ENCODE assay signal across 10 cellular contexts in genomic region chr19:51572415-51572814, GRCh38. TPM values are rescaled to one million over a fixed set of nuclear protein-coding genes. Genes with fewer than 3 reads are reported as not detected.
A peak's percentile ranks its signal among the peaks of the same experiment; 100 is the strongest.
DNase-seq lines count a peak whose midpoint lies in the region; ATAC-seq, FAIRE-seq and TF ChIP-seq lines count a peak whose summit lies in the region.
"Had no signal": no experiment of that assay in that cellular context is flagged by ENCODE, and none has a peak within 500 bp of the region (broad histone marks: within the 10 kb centered on the region; RNA-seq: fewer than 3 reads in every experiment).

No MANE protein-coding gene starts in this region.

- H3K9me3 Mint-ChIP-seq in stimulated activated naive CD8-positive, alpha-beta T cell treated with anti-CD3 and anti-CD28 coated beads, Interleukin-15, Interleukin-2, amounts not matched to agents 100 ng/mL and 50 ng/mL, for 24 hours = no peaks in the 10 kb centered on the region
- no peaks in the 10 kb centered on the region for H3K9me3 Mint-ChIP-seq in activated CD8-positive, alpha-beta T cell treated with anti-CD3 and anti-CD28 coated beads for 36 hours

- intact Hi-C loops in activated CD8-positive, alpha-beta T cell treated with anti-CD3 and anti-CD28 coated beads for 36 hours (cut with micrococcal nuclease) = no loop called here
- intact Hi-C loops in kidney (cut with DNase I) = no loop called here
- intact Hi-C loops in body of pancreas (cut with DNase I) = no loop called here

- no peak for DNase-seq in stimulated activated naive CD8-positive, alpha-beta T cell treated with anti-CD3 and anti-CD28 coated beads, Interleukin-15, Interleukin-2, amounts not matched to agents 100 U/mL and 50 U/mL, for 24 hours
- no peak for DNase-seq in activated CD8-positive, alpha-beta T cell treated with anti-CD3 and anti-CD28 coated beads for 36 hours
- DNase-seq in kidney (no peak), body of pancreas (no peak), cerebellar nuclear complex (lab: John Stamatoyannopoulos, UW) (no peak)
- no peak for DNase-seq in stimulated activated naive CD4-positive, alpha-beta T cell treated with Interleukin-2 at 50 U/mL for 16 hours (lab: John Stamatoyannopoulos, UW)
- DNase-seq: islet precursor cell had no signal

- no peak for TF ChIP-seq CTCF in activated CD8-positive, alpha-beta T cell treated with anti-CD3 and anti-CD28 coated beads for 36 hours (IDR thresholded peaks at IDR 0.05)
- TF ChIP-seq CTCF in kidney (IDR thresholded peaks at IDR 0.05; ENCODE audit: borderline replicate concordance, extremely low read depth, insufficient read depth) (no peak), body of pancreas (IDR thresholded peaks at IDR 0.05) (no peak)

- H3K4me1 ChIP-seq in kidney (ENCODE audit: control insufficient read depth in 1 of 2, insufficient read depth in 1 of 2, low read depth in 1 of 2, low read length in 2 of 2) = peaks cover 0 to 9% of the 10 kb centered on the region in 2 donors
- peaks cover 18% of the 10 kb centered on the region for H3K4me1 ChIP-seq in body of pancreas

- POLR2A ChIA-PET in activated CD8-positive, alpha-beta T cell treated with anti-CD3 and anti-CD28 coated beads for 36 hours (lab: Charles Lee) = no interaction called here

- H3K4me1 Mint-ChIP-seq in stimulated activated naive CD8-positive, alpha-beta T cell treated with anti-CD3 and anti-CD28 coated beads, Interleukin-15, Interleukin-2, amounts not matched to agents 100 ng/mL and 50 ng/mL, for 24 hours (ENCODE audit: low read depth) = peaks cover 45% of the 10 kb centered on the region
- peaks cover 26% of the 10 kb centered on the region for H3K4me1 Mint-ChIP-seq in activated CD8-positive, alpha-beta T cell treated with anti-CD3 and anti-CD28 coated beads for 36 hours (ENCODE audit: low read depth)

- H3K27me3 ChIP-seq in body of pancreas = no peaks in the 10 kb centered on the region

- H3K4me3 ChIP-seq in kidney (ENCODE audit: low read length in 2 of 2) (peak overlapping the region; percentile 4 to 87), body of pancreas (no peak overlapping the region)

- ATAC-seq in stimulated activated naive CD8-positive, alpha-beta T cell treated with anti-CD3 and anti-CD28 coated beads, Interleukin-15, Interleukin-2, amounts not matched to agents 100 U/mL and 50 U/mL, for 24 hours = no peak
- ATAC-seq in activated CD8-positive, alpha-beta T cell treated with anti-CD3 and anti-CD28 coated beads for 36 hours = no peak
- ATAC-seq in body of pancreas (no peak), GM18505 (IDR thresholded peaks at IDR 0.05; ENCODE audit: unreplicated experiment) (no peak)

- no peak for TF ChIP-seq POLR2A in body of pancreas (IDR thresholded peaks at IDR 0.05)
- TF ChIP-seq POLR2A in GM18505 (IDR thresholded peaks at IDR 0.05; ENCODE audit: borderline replicate concordance, extremely low read depth, insufficient read depth, insufficient read length) = no peak

- no peak overlapping the region for H3K27ac ChIP-seq in kidney (ENCODE audit: low read depth in 2 of 2, low read length in 2 of 2)
- H3K27ac ChIP-seq in body of pancreas = no peak overlapping the region

- WGBS in body of pancreas, 2 donors = 51 to 56% methylated on average over 3 of the region's 3 CpGs

- H3K27ac Mint-ChIP-seq in stimulated activated naive CD8-positive, alpha-beta T cell treated with anti-CD3 and anti-CD28 coated beads, Interleukin-15, Interleukin-2, amounts not matched to agents 100 ng/mL and 50 ng/mL, for 24 hours = peak overlapping the region; percentile 56
- no peak overlapping the region for H3K27ac Mint-ChIP-seq in activated CD8-positive, alpha-beta T cell treated with anti-CD3 and anti-CD28 coated beads for 36 hours

- peaks cover 0 to 6% of the 10 kb centered on the region in 2 donors for H3K36me3 ChIP-seq in kidney (ENCODE audit: control insufficient read depth in 1 of 2, insufficient read depth in 2 of 2, low read length in 2 of 2)
- no peaks in the 10 kb centered on the region for H3K36me3 ChIP-seq in body of pancreas (replicated peaks in 1 of 2; ENCODE audit: insufficient read depth in 1 of 2, low read depth in 2 of 2)

- H3K27me3 Mint-ChIP-seq in stimulated activated naive CD8-positive, alpha-beta T cell treated with anti-CD3 and anti-CD28 coated beads, Interleukin-15, Interleukin-2, amounts not matched to agents 100 ng/mL and 50 ng/mL, for 24 hours = peaks cover 7% of the 10 kb centered on the region
- H3K27me3 Mint-ChIP-seq in activated CD8-positive, alpha-beta T cell treated with anti-CD3 and anti-CD28 coated beads for 36 hours = no peaks in the 10 kb centered on the region

- CTCF ChIA-PET in activated CD8-positive, alpha-beta T cell treated with anti-CD3 and anti-CD28 coated beads for 36 hours (lab: Charles Lee) = interaction anchor here (0.9 to 1.3 kb wide), 3 partner anchors 57 to 99 kb away, joined by 3 to 4 read pairs (median 3); no protein-coding TSS in a partner anchor

- no peak overlapping the region for H3K9ac ChIP-seq in kidney (ENCODE audit: low read length in 2 of 2)

- H3K36me3 Mint-ChIP-seq in stimulated activated naive CD8-positive, alpha-beta T cell treated with anti-CD3 and anti-CD28 coated beads, Interleukin-15, Interleukin-2, amounts not matched to agents 100 ng/mL and 50 ng/mL, for 24 hours (ENCODE audit: low read depth) = peaks cover 39% of the 10 kb centered on the region
- peaks cover 25% of the 10 kb centered on the region for H3K36me3 Mint-ChIP-seq in activated CD8-positive, alpha-beta T cell treated with anti-CD3 and anti-CD28 coated beads for 36 hours (ENCODE audit: low read depth)

- H3K9me3 ChIP-seq in kidney (ENCODE audit: control insufficient read depth in 1 of 2, low read length in 2 of 2) (no peaks in the 10 kb centered on the region), body of pancreas (no peaks in the 10 kb centered on the region)

- peak overlapping the region; percentile 91 for H3K4me3 Mint-ChIP-seq in stimulated activated naive CD8-positive, alpha-beta T cell treated with anti-CD3 and anti-CD28 coated beads, Interleukin-15, Interleukin-2, amounts not matched to agents 100 ng/mL and 50 ng/mL, for 24 hours
- H3K4me3 Mint-ChIP-seq in activated CD8-positive, alpha-beta T cell treated with anti-CD3 and anti-CD28 coated beads for 36 hours = peak overlapping the region; percentile 90

- FAIRE-seq in kidney (lab: Jason Lieb, UNC) = no peak
- FAIRE-seq: G401.6 had no signal

RNA-seq across cellular contexts. Expression of gene ZNF175, which starts 1.3 kb away (rescaled TPM):
- total RNA-seq in activated CD8-positive, alpha-beta T cell treated with anti-CD3 and anti-CD28 coated beads for 36 hours = 1 to 10 TPM; 6.6 to 8.0 TPM
- total RNA-seq in kidney (20.1 TPM), body of pancreas (1 to 10 TPM; 4.3 to 5.2 TPM)
- polyA plus RNA-seq in kidney (ENCODE audit: insufficient read depth, low read depth, low replicate concordance) = 3.3 TPM

RNA-seq across cellular contexts. Expression of gene SIGLEC6, which starts 40.9 kb away (rescaled TPM):
- not detected for total RNA-seq in activated CD8-positive, alpha-beta T cell treated with anti-CD3 and anti-CD28 coated beads for 36 hours
- total RNA-seq in kidney (4.8 TPM), body of pancreas (under 1 TPM in 1 of 2 donors, not detected in 1; 0.26 TPM)
- polyA plus RNA-seq in kidney (ENCODE audit: insufficient read depth, low read depth, low replicate concordance) = not detected

RNA-seq across cellular contexts. Expression of gene SIGLEC5, which starts 57.8 kb away (rescaled TPM):
- total RNA-seq in activated CD8-positive, alpha-beta T cell treated with anti-CD3 and anti-CD28 coated beads for 36 hours = not detected
- not detected for total RNA-seq in kidney
- not detected for polyA plus RNA-seq in kidney (ENCODE audit: insufficient read depth, low read depth, low replicate concordance)
- under 1 TPM in 1 of 2 donors, not detected in 1; 0.52 TPM for total RNA-seq in body of pancreas

Comparison
In these comparisons a context has a peak if more than half of its experiments do, and no peak if none do; other contexts are left out.
1. H3K4me3 ChIP-seq: peak in kidney (2 of 2); none in body of pancreas (0 of 2).